1 cellular context compared by ENCODE assay signal in the genomic region with DNA sequence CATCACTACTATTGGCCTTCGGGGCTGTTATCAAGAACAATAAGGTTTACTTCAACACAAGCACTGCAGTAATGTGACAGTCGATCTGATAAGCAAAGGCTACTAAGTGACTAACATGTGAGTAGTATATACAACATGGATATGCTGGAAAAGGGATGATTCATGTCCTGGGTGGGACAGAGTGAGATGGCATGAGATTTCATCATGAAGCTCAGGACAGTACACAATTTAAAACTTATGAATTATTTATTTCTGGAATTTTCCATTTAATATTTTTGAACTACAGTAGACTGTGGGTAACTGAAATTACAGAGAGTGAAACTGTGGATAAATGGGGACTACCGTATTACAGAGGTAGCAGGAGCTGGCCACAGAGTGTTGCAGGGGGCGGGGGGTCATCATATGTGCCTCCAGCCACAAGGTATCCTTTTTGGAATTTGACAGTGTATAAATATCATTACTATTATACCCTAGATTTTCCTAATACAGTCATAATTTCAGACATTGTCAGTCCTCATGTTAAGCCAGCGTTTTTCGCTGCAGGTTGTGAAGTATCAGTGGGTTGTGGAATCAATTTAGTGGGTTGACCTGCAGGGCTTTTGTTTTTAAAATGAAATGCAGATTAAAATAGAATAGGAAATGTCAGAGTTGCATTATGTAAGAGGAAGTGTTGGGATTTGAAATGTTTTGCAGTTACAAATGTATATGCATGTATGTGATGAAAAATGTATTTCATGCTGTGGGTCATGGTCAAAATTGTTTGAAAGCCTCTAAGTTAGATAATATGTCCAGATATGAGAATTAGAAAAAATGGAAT.
TF ChIP-seq lines count a peak whose summit lies in the region.

No MANE protein-coding gene starts in this region.

TF ChIP-seq in SK-N-SH, 30 proteins besides CTCF, POLR2A, EP300 and RAD21 (continued from another document):
- TF ChIP-seq, protein P1, sequence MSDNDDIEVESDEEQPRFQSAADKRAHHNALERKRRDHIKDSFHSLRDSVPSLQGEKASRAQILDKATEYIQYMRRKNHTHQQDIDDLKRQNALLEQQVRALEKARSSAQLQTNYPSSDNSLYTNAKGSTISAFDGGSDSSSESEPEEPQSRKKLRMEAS (IDR thresholded peaks at IDR 0.05; ENCODE audit: low read depth) = peak; percentile 81
- peak; percentile 16; the same call in 1 of the 2 replicates for TF ChIP-seq YY1 (IDR thresholded peaks at IDR 0.05; ENCODE audit: low read depth)
- peak; percentile 33; the same call in 1 of the 2 replicates for TF ChIP-seq GABPA (IDR thresholded peaks at IDR 0.05; ENCODE audit: low read depth)
- TF ChIP-seq SMC3 (IDR thresholded peaks at IDR 0.05; ENCODE audit: low read depth, low read length) = no peak
- TF ChIP-seq FOSL2 (IDR thresholded peaks at IDR 0.05; ENCODE audit: borderline replicate concordance, low read depth) = peak; percentile 98
- TF ChIP-seq ELF1 (IDR thresholded peaks at IDR 0.05) = no peak
- peak; percentile 93 for TF ChIP-seq NFIC (IDR thresholded peaks at IDR 0.05; ENCODE audit: borderline replicate concordance)
- peak; percentile 100 for TF ChIP-seq JUND (IDR thresholded peaks at IDR 0.05)
- TF ChIP-seq, protein P2, sequence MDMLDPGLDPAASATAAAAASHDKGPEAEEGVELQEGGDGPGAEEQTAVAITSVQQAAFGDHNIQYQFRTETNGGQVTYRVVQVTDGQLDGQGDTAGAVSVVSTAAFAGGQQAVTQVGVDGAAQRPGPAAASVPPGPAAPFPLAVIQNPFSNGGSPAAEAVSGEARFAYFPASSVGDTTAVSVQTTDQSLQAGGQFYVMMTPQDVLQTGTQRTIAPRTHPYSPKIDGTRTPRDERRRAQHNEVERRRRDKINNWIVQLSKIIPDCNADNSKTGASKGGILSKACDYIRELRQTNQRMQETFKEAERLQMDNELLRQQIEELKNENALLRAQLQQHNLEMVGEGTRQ (IDR thresholded peaks at IDR 0.05; ENCODE audit: borderline replicate concordance, low read depth, low read length) = no peak
- TF ChIP-seq MXI1 (IDR thresholded peaks at IDR 0.05; ENCODE audit: low read depth, low read length) = 0 out of 2 replicates have a peak, but pooled peaks have one; percentile 58
- TF ChIP-seq, protein P3, sequence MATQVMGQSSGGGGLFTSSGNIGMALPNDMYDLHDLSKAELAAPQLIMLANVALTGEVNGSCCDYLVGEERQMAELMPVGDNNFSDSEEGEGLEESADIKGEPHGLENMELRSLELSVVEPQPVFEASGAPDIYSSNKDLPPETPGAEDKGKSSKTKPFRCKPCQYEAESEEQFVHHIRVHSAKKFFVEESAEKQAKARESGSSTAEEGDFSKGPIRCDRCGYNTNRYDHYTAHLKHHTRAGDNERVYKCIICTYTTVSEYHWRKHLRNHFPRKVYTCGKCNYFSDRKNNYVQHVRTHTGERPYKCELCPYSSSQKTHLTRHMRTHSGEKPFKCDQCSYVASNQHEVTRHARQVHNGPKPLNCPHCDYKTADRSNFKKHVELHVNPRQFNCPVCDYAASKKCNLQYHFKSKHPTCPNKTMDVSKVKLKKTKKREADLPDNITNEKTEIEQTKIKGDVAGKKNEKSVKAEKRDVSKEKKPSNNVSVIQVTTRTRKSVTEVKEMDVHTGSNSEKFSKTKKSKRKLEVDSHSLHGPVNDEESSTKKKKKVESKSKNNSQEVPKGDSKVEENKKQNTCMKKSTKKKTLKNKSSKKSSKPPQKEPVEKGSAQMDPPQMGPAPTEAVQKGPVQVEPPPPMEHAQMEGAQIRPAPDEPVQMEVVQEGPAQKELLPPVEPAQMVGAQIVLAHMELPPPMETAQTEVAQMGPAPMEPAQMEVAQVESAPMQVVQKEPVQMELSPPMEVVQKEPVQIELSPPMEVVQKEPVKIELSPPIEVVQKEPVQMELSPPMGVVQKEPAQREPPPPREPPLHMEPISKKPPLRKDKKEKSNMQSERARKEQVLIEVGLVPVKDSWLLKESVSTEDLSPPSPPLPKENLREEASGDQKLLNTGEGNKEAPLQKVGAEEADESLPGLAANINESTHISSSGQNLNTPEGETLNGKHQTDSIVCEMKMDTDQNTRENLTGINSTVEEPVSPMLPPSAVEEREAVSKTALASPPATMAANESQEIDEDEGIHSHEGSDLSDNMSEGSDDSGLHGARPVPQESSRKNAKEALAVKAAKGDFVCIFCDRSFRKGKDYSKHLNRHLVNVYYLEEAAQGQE (IDR thresholded peaks at IDR 0.05; ENCODE audit: low read depth, low read length) = 0 out of 2 replicates have a peak, but pooled peaks have one; percentile 27
- no peak for TF ChIP-seq NRF1 (IDR thresholded peaks at IDR 0.05; ENCODE audit: low read depth, low read length)
- peak; percentile 94 for TF ChIP-seq RXRA (IDR thresholded peaks at IDR 0.05; ENCODE audit: borderline replicate concordance, low read depth)
- TF ChIP-seq FOXJ3 (CRISPR knock-in tag; IDR thresholded peaks at IDR 0.05) = peak; percentile 80; the same call in 1 of the 2 replicates
- TF ChIP-seq, protein P4, sequence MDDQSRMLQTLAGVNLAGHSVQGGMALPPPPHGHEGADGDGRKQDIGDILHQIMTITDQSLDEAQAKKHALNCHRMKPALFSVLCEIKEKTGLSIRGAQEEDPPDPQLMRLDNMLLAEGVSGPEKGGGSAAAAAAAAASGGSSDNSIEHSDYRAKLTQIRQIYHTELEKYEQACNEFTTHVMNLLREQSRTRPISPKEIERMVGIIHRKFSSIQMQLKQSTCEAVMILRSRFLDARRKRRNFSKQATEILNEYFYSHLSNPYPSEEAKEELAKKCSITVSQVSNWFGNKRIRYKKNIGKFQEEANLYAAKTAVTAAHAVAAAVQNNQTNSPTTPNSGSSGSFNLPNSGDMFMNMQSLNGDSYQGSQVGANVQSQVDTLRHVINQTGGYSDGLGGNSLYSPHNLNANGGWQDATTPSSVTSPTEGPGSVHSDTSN (IDR thresholded peaks at IDR 0.05) = peak; percentile 99
- TF ChIP-seq TCF12 (IDR thresholded peaks at IDR 0.05) = peak; percentile 100
- TF ChIP-seq TEAD4 (IDR thresholded peaks at IDR 0.05; ENCODE audit: borderline replicate concordance, insufficient read depth) = peak; percentile 81
- TF ChIP-seq SIN3A (IDR thresholded peaks at IDR 0.05; ENCODE audit: borderline replicate concordance, low read depth, low read length) = peak; percentile 91; the same call in 1 of the 2 replicates
- peak; percentile 89 for TF ChIP-seq RCOR1 (IDR thresholded peaks at IDR 0.05; ENCODE audit: low read length)
- TF ChIP-seq TAF1 (IDR thresholded peaks at IDR 0.05; ENCODE audit: borderline replicate concordance, low read depth, low read length) = peak; percentile 29; the same call in 1 of the 2 replicates
- TF ChIP-seq, protein P5, sequence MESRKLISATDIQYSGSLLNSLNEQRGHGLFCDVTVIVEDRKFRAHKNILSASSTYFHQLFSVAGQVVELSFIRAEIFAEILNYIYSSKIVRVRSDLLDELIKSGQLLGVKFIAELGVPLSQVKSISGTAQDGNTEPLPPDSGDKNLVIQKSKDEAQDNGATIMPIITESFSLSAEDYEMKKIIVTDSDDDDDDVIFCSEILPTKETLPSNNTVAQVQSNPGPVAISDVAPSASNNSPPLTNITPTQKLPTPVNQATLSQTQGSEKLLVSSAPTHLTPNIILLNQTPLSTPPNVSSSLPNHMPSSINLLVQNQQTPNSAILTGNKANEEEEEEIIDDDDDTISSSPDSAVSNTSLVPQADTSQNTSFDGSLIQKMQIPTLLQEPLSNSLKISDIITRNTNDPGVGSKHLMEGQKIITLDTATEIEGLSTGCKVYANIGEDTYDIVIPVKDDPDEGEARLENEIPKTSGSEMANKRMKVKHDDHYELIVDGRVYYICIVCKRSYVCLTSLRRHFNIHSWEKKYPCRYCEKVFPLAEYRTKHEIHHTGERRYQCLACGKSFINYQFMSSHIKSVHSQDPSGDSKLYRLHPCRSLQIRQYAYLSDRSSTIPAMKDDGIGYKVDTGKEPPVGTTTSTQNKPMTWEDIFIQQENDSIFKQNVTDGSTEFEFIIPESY (IDR thresholded peaks at IDR 0.05; ENCODE audit: borderline replicate concordance, low read depth) = peak; percentile 86; the same call in 1 of the 2 replicates
- peak; percentile 96 for TF ChIP-seq POLR2AphosphoS5 (IDR thresholded peaks at IDR 0.05; ENCODE audit: low read depth, low read length)
- TF ChIP-seq EZH2phosphoT487 (IDR thresholded peaks at IDR 0.05; ENCODE audit: borderline replicate concordance, low read depth) = no peak
- TF ChIP-seq RFX5 (IDR thresholded peaks at IDR 0.05; ENCODE audit: low read length) = no peak
- TF ChIP-seq, protein P6, sequence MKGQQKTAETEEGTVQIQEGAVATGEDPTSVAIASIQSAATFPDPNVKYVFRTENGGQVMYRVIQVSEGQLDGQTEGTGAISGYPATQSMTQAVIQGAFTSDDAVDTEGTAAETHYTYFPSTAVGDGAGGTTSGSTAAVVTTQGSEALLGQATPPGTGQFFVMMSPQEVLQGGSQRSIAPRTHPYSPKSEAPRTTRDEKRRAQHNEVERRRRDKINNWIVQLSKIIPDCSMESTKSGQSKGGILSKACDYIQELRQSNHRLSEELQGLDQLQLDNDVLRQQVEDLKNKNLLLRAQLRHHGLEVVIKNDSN (IDR thresholded peaks at IDR 0.05; ENCODE audit: borderline replicate concordance, low read depth) = no peak
- peak; percentile 99 for TF ChIP-seq GATA2 (CRISPR knock-in tag; IDR thresholded peaks at IDR 0.05)
- TF ChIP-seq CHD2 (IDR thresholded peaks at IDR 0.05; ENCODE audit: low read length, partially characterized antibody) = peak; percentile 84
- peak; percentile 86 for TF ChIP-seq MEF2A (IDR thresholded peaks at IDR 0.05; ENCODE audit: borderline replicate concordance, low read depth)
- TF ChIP-seq FOXM1 (IDR thresholded peaks at IDR 0.05; ENCODE audit: low read depth) = peak; percentile 95
TF ChIP-seq in SK-N-SH: peak in this region for 22.
